Comparison of ENCODE assay signal across 10 cellular contexts in the genomic region with DNA sequence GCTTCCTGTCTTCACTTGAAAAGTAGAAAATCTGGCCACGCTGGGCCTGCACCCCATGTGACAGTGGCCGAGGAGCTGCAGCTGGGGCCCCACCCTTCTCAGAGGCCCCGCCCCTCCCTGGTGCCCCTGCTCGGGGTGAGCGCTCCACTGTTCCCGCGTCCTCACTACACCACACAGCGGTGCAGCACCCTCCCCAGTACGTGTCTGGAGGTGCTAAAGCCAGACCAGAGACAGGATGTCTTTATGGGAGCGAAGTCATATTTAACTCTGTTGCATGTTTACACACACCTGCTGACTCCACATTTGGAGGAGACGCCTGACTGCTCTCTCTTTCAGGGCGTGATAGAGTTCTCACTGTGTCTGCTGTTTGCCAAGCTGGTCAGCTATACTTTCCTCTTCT. TPM values are rescaled to one million over a fixed set of nuclear protein-coding genes. Genes with fewer than 3 reads are reported as not detected.
DNase-seq lines count a peak whose midpoint lies in the region; ATAC-seq, FAIRE-seq and TF ChIP-seq lines count a peak whose summit lies in the region.
"Had no signal": no experiment of that assay in that cellular context is flagged by ENCODE, and none has a peak within 500 bp of the region (broad histone marks: within the 10 kb centered on the region; RNA-seq: fewer than 3 reads in every experiment).

No MANE protein-coding gene starts in this region.

- H3K36me3 ChIP-seq in GM12878 (ENCODE audit: control insufficient read depth in 2 of 2, insufficient read depth in 2 of 2, low read length in 1 of 2) (peaks cover 3 to 12% of the 10 kb centered on the region in 2 experiments; a peak in 3 of 4 replicates), suprapubic skin (peaks cover 47% of the 10 kb centered on the region)

- no peak overlapping the region for H3K9ac ChIP-seq in GM12878 (ENCODE audit: control insufficient read depth, insufficient read depth, low read length)

- peak; percentile 27 for TF ChIP-seq RAD21 in GM12878 (IDR thresholded peaks at IDR 0.05; ENCODE audit: insufficient read depth, low read depth, low read length)

- FAIRE-seq in GM12878 (lab: Jason Lieb, UNC), result peak; percentile 82
- FAIRE-seq: HTR-8/SVneo had no signal

- no peak overlapping the region for H3K27ac ChIP-seq in GM12878 (ENCODE audit: control insufficient read depth, insufficient read depth)
- no peak overlapping the region for H3K27ac ChIP-seq in suprapubic skin

- H3K9me3 ChIP-seq in GM12878 (replicated peaks; ENCODE audit: control insufficient read depth, insufficient read depth, low read length), result no peaks in the 10 kb centered on the region
- no peaks in the 10 kb centered on the region for H3K9me3 ChIP-seq in suprapubic skin

- no peak overlapping the region for H2AFZ ChIP-seq in GM12878 (ENCODE audit: control insufficient read depth, low read depth, low read length)

- TF ChIP-seq CTCF in GM12878 (IDR thresholded peaks at IDR 0.05 in 2 of 3, conservative IDR thresholded peaks at IDR 0.05 in 1 of 3; ENCODE audit: control insufficient read depth in 2 of 3, extremely low read depth in 1 of 3, insufficient read depth in 1 of 3, low read depth in 3 of 3, low read length in 3 of 3), result no peak
- TF ChIP-seq CTCF in suprapubic skin (IDR thresholded peaks at IDR 0.05), result no peak

- H3K79me2 ChIP-seq in GM12878 (ENCODE audit: control insufficient read depth, insufficient read depth, low read length), result no peaks in the 10 kb centered on the region

- H4K20me1 ChIP-seq in GM12878 (ENCODE audit: control insufficient read depth, insufficient read depth), result no peaks in the 10 kb centered on the region

- intact Hi-C loops in GM12878 (cut with micrococcal nuclease; ENCODE audit: unreplicated experiment), result no loop called here

- peak; percentile 63 for ATAC-seq in HG03571 (IDR thresholded peaks at IDR 0.05; ENCODE audit: unreplicated experiment)
- peak; percentile 73 for ATAC-seq in GM12878
- no peak for ATAC-seq in HG03342 (IDR thresholded peaks at IDR 0.05; ENCODE audit: unreplicated experiment)

- no peak overlapping the region for H3K4me2 ChIP-seq in GM12878 (ENCODE audit: control insufficient read depth, insufficient read depth)

- RAD21 ChIA-PET in GM12878 (lab: Charles Lee; ENCODE audit: unreplicated experiment), result interaction anchor here (1.2 kb wide), 1 partner anchor 21 kb away, joined by 3 read pairs; no protein-coding TSS in a partner anchor

- in situ Hi-C loops in GM12878 (cut with MboI), result no loop called here

- no TSS peak for BruUV-seq in GM12878 (replicated peaks; lab: Mats Ljungman, UMichigan)

- H3K4me3 ChIP-seq in GM12878 (no peak overlapping the region), suprapubic skin (no peak overlapping the region)

- POLR2A ChIA-PET in GM12878 (lab: Charles Lee), result no interaction called here

- no peak for TF ChIP-seq POLR2A in GM12878 (IDR thresholded peaks at IDR 0.05; ENCODE audit: low read depth, low read length)
- TF ChIP-seq POLR2A in suprapubic skin (IDR thresholded peaks at IDR 0.05), result no peak

- H3K4me1 ChIP-seq in GM12878 (ENCODE audit: control insufficient read depth, insufficient read depth, low read length) (peaks cover 25% of the 10 kb centered on the region), suprapubic skin (no peaks in the 10 kb centered on the region)

- CTCF ChIA-PET in GM12878 (lab: Yijun Ruan, JAX), result no interaction called here

- TF ChIP-seq EP300 in GM12878 (IDR thresholded peaks at IDR 0.05; ENCODE audit: borderline replicate concordance in 1 of 2, control insufficient read depth in 1 of 2, low read depth in 2 of 2, low read length in 2 of 2) (no peak), suprapubic skin (IDR thresholded peaks at IDR 0.05) (no peak)

- SMC1A ChIA-PET in GM12878 (lab: Charles Lee; ENCODE audit: uncharacterized antibody, unreplicated experiment), result interaction anchor here (1.1 to 1.2 kb wide), 2 partner anchors 12 to 26 kb away, joined by 3 read pairs; no protein-coding TSS in a partner anchor

- DNase-seq in activated CD4-positive, CD25-positive, alpha-beta regulatory T cell treated with anti-CD3 and anti-CD28 coated beads, Interleukin-2, amount 50 U/mL, for 72 hours, result peak; percentile 23
- no peak for DNase-seq in activated CD4-positive, CD25-positive, alpha-beta regulatory T cell (lab: John Stamatoyannopoulos, UW)
- DNase-seq in GM12878 (ENCODE audit: low read depth, low spot score) (peak; percentile 62), suprapubic skin (ENCODE audit: low spot score in 2 of 2) (peak; percentile 44 to 65), cerebellum (ENCODE audit: low spot score) (no peak)
- DNase-seq in effector CD4-positive, alpha-beta T cell, result no peak

- WGBS in GM12878 (ENCODE audit: insufficient coverage, insufficient replicate concordance, low lambda C conversion rate, missing lambda C conversion rate), result 14% methylated on average over 10 of the region's 12 CpGs
- WGBS in suprapubic skin, result 62% methylated on average over 11 of the region's 12 CpGs

- H3K27me3 ChIP-seq in GM12878 (replicated peaks in 1 of 2; ENCODE audit: control insufficient read depth in 2 of 2, insufficient read depth in 2 of 2, low read length in 1 of 2), result no peaks in the 10 kb centered on the region
- no peaks in the 10 kb centered on the region for H3K27me3 ChIP-seq in suprapubic skin

TF ChIP-seq in GM12878, 131 proteins besides CTCF, POLR2A, EP300 and RAD21 (continues in another document):
- TF ChIP-seq, protein P1, sequence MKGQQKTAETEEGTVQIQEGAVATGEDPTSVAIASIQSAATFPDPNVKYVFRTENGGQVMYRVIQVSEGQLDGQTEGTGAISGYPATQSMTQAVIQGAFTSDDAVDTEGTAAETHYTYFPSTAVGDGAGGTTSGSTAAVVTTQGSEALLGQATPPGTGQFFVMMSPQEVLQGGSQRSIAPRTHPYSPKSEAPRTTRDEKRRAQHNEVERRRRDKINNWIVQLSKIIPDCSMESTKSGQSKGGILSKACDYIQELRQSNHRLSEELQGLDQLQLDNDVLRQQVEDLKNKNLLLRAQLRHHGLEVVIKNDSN (IDR thresholded peaks at IDR 0.05; ENCODE audit: borderline replicate concordance, extremely low read length, insufficient read depth, low read depth, low read length), result peak; percentile 8
- no peak for TF ChIP-seq NFIC (IDR thresholded peaks at IDR 0.05; ENCODE audit: low read depth, low read length)
- TF ChIP-seq RB1 (IDR thresholded peaks at IDR 0.05; ENCODE audit: borderline replicate concordance), result no peak
- no peak; the same call in 1 of the 2 replicates for TF ChIP-seq FOXK2 (IDR thresholded peaks at IDR 0.05)
- no peak for TF ChIP-seq TCF3 (IDR thresholded peaks at IDR 0.05; ENCODE audit: borderline replicate concordance, insufficient read depth, low read depth, low read length)
- no peak for TF ChIP-seq SREBF1 (IDR thresholded peaks at IDR 0.05; ENCODE audit: low read length)
- no peak for TF ChIP-seq NR2F1 (conservative IDR thresholded peaks at IDR 0.05)
- TF ChIP-seq, protein P2, sequence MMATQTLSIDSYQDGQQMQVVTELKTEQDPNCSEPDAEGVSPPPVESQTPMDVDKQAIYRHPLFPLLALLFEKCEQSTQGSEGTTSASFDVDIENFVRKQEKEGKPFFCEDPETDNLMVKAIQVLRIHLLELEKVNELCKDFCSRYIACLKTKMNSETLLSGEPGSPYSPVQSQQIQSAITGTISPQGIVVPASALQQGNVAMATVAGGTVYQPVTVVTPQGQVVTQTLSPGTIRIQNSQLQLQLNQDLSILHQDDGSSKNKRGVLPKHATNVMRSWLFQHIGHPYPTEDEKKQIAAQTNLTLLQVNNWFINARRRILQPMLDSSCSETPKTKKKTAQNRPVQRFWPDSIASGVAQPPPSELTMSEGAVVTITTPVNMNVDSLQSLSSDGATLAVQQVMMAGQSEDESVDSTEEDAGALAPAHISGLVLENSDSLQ (IDR thresholded peaks at IDR 0.05), result no peak
- TF ChIP-seq MYC (IDR thresholded peaks at IDR 0.05; ENCODE audit: insufficient read depth, insufficient read length, insufficient replicate concordance, low read length, severe bottlenecking), result no peak
- TF ChIP-seq ETV6 (conservative IDR thresholded peaks at IDR 0.05 in 1 of 2, IDR thresholded peaks at IDR 0.05 in 1 of 2; ENCODE audit: borderline replicate concordance in 1 of 2, low read depth in 1 of 2), result no peak
- peak; percentile 84; a peak in 3 of 4 replicates for TF ChIP-seq BHLHE40 (IDR thresholded peaks at IDR 0.05; ENCODE audit: borderline replicate concordance in 1 of 2, low read depth in 2 of 2, low read length in 1 of 2)
- TF ChIP-seq DPF2 (IDR thresholded peaks at IDR 0.05), result no peak
- no peak for TF ChIP-seq SUZ12 (IDR thresholded peaks at IDR 0.05; ENCODE audit: unreplicated experiment)
- TF ChIP-seq ZNF622 (IDR thresholded peaks at IDR 0.05), result no peak

RNA-seq across cellular contexts. Expression of a gene that starts 48.1 kb away (rescaled TPM):
- total RNA-seq in GM12878 (2013; cell fraction: nucleolus; rRNA removed), result 129 and 143 TPM in 2 replicates
- total RNA-seq in GM12878 (2014; rRNA removed) (33.0 and 35.5 TPM in 2 replicates), GM12878 (2014; rRNA removed; fragmentation: Illumina TruSeq; extraction: Trizol) (19.2 and 19.7 TPM in 2 replicates), GM12878 (2021) (30.7 and 34.8 TPM in 2 replicates), suprapubic skin (10 to 100 TPM; 10.2 to 23.1 (median 19.6) TPM), cerebellum (24.4 TPM)
- polyA plus RNA-seq in GM12878 (2011; ENCODE audit: low read depth), result 6.2 TPM
- polyA plus RNA-seq in GM12878 (2011; rRNA removed) (17.7 and 23.3 TPM in 2 replicates), GM12878 (2014; fragmentation: Illumina TruSeq; extraction: Trizol) (12.0 and 18.4 TPM in 2 replicates), GM12878 (2014; fragmentation: Nextera tagmentation; extraction: Ambion mirVana) (1 to 10 TPM; 1.1 to 2.4 TPM), GM12878 (2014; rRNA removed) (25.4 and 26.5 TPM in 2 replicates), GM12878 (2016; fragmentation: Nextera tagmentation; extraction: Ambion mirVana) (10 to 100 TPM; 28.0 to 32.0 TPM)
- 20.2 and 24.6 TPM in 2 replicates for polyA plus RNA-seq in GM12878 (2011; cell fraction: cytosol; rRNA removed)
- polyA plus RNA-seq in GM12878 (2011; cell fraction: nucleus; rRNA removed), result 75.0 and 82.4 TPM in 2 replicates
- 17.7 and 18.5 TPM in 2 replicates for polyA plus RNA-seq in GM12878 (2012)
- polyA minus RNA-seq in GM12878 (2011; rRNA and poly(A)+ RNA removed), result 22.6 and 32.2 TPM in 2 replicates
- polyA minus RNA-seq in GM12878 (2011; cell fraction: cytosol; rRNA and poly(A)+ RNA removed), result 8.6 and 12.4 TPM in 2 replicates
- 43.9 and 56.5 TPM in 2 replicates for polyA minus RNA-seq in GM12878 (2011; cell fraction: nucleus; rRNA and poly(A)+ RNA removed)
- total RNA-seq: myocyte had no signal

Comparison
In these comparisons a context has a peak if more than half of its experiments do, and no peak if none do; other contexts are left out.
1. DNase-seq: peak in activated CD4-positive, CD25-positive, alpha-beta regulatory T cell treated with anti-CD3 and anti-CD28 coated beads, Interleukin-2, amount 50 U/mL, for 72 hours (single experiment), GM12878 (single experiment) and suprapubic skin (2 of 2); none in activated CD4-positive, CD25-positive, alpha-beta regulatory T cell (0 of 4), cerebellum (single experiment) and effector CD4-positive, alpha-beta T cell (single experiment).